1 cellular context compared by ENCODE assay signal in the genomic region with DNA sequence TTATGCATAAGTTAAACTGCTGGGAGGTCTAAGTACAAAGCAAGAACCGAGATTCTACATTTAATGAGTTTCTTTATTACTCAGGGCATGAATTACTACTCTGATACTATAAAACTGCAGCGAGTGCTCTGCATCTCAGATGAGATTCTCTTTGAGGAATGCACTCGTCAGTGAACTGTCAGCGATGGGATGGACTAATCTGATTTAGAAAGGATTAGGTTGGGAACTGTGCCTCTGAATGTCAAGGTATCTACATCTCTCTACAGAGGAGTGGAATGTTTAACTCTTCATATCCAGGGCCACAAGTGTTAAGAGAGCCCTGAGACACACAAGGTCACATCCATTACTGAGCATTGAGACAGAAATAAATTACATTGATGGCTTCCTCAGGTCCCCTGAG.
TF ChIP-seq lines count a peak whose summit lies in the region.

No MANE protein-coding gene starts in this region.

TF ChIP-seq in H1, 55 proteins besides CTCF, POLR2A, EP300 and RAD21:
- no peak for TF ChIP-seq HDAC6 (IDR thresholded peaks at IDR 0.05; ENCODE audit: low read depth, low read length)
- TF ChIP-seq BACH1 (IDR thresholded peaks at IDR 0.05; ENCODE audit: low read length) = no peak
- no peak for TF ChIP-seq SAP30 (IDR thresholded peaks at IDR 0.05; ENCODE audit: insufficient read depth, insufficient replicate concordance, low read length)
- no peak for TF ChIP-seq CHD1 (IDR thresholded peaks at IDR 0.05; ENCODE audit: low read depth, low read length)
- TF ChIP-seq POU5F1 (IDR thresholded peaks at IDR 0.05; ENCODE audit: low read depth, low read length) = no peak
- TF ChIP-seq ZNF274 (IDR thresholded peaks at IDR 0.05; ENCODE audit: borderline replicate concordance, extremely low read depth, low read length) = no peak
- no peak for TF ChIP-seq SIRT6 (IDR thresholded peaks at IDR 0.05; ENCODE audit: low read length)
- no peak for TF ChIP-seq EGR1 (IDR thresholded peaks at IDR 0.05; ENCODE audit: borderline replicate concordance, low read depth, low read length)
- TF ChIP-seq SP1 (IDR thresholded peaks at IDR 0.05; ENCODE audit: low read depth, low read length) = no peak
- TF ChIP-seq, protein P1, sequence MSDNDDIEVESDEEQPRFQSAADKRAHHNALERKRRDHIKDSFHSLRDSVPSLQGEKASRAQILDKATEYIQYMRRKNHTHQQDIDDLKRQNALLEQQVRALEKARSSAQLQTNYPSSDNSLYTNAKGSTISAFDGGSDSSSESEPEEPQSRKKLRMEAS (IDR thresholded peaks at IDR 0.05) = no peak
